ENCODE assay signal across 9 cellular contexts in the genomic region with DNA sequence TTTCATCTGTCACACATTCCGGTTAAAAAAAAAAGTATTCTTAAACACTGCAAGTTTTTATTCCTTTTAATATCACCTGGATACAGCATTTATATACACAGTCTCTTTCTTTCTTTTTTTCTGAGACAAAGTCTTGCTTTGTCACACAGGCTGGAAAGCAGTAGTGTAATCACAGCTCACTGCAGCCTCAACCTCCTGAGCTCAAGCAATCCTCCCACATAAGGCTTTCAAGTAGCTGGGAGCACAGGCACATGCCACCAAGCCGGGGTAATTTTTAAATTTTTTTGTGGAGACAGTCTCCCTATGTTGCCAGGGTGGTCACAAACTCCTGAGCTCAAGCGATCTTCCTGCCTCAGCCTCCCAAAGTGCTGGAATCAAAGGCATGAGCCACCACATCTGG. TPM values are rescaled to one million over a fixed set of nuclear protein-coding genes. Genes with fewer than 3 reads are reported as not detected.
"Had no signal": no experiment of that assay in that cellular context is flagged by ENCODE, and none has a peak within 500 bp of the region (broad histone marks: within the 10 kb centered on the region; RNA-seq: fewer than 3 reads in every experiment).

No MANE protein-coding gene starts in this region.

- H3K9me3 ChIP-seq: HAP-1 had no signal

- DNase-seq: GM23248, GOT3, H7, H9, HCEC 1CT, HFFc6 had no signal

- H3K4me3 Mint-ChIP-seq: GM23338, H9, HFFc6 had no signal

- ATAC-seq: GM23338, HCT116 had no signal

- H3K4me1 Mint-ChIP-seq: GM23338, H9 had no signal

- H3K27ac Mint-ChIP-seq: GM23338, H9, HFFc6 had no signal

RNA-seq across cellular contexts. Expression of a gene that starts 53.6 kb away (rescaled TPM):
- total RNA-seq: GM23248, GM23338 had no signal
